Comparison of ENCODE assay signal across 10 cellular contexts in genomic region chr9:95771556-95772280, GRCh38.
DNase-seq lines count a peak whose midpoint lies in the region; ATAC-seq and TF ChIP-seq lines count a peak whose summit lies in the region.
"Had no signal": no experiment of that assay in that cellular context is flagged by ENCODE, and none has a peak within 500 bp of the region (broad histone marks: within the 10 kb centered on the region; RNA-seq: fewer than 3 reads in every experiment).

No MANE protein-coding gene starts in this region.

- peak overlapping the region; percentile 69 for H3K27ac Mint-ChIP-seq in activated naive CD8-positive, alpha-beta T cell treated with anti-CD3 and anti-CD28 coated beads for 36 hours
- peak overlapping the region; percentile 39 for H3K27ac Mint-ChIP-seq in osteocyte (ENCODE audit: unreplicated experiment)
- no peak overlapping the region for H3K27ac Mint-ChIP-seq in activated naive CD4-positive, alpha-beta T cell treated with anti-CD3 and anti-CD28 coated beads for 36 hours
- H3K27ac Mint-ChIP-seq: stimulated activated memory B cell treated with anti-CD40 and anti-IgM and Interleukin-4, amounts not matched to agents 10 μg/mL and 1 μg/mL and 100 μg/mL, for 72 hours had no signal

- H3K36me3 ChIP-seq in GM23248 (ENCODE audit: low read depth), result no peaks in the 10 kb centered on the region

- in situ Hi-C loops in GM23248 (cut with MboI), result no loop called here

- no peak overlapping the region for H3K4me2 ChIP-seq in GM23248 (ENCODE audit: unreplicated experiment)

- CTCF ChIA-PET in activated naive CD4-positive, alpha-beta T cell treated with anti-CD3 and anti-CD28 coated beads for 36 hours (lab: Charles Lee), result no interaction called here

- H3K9me2 ChIP-seq in GM23248 (ENCODE audit: insufficient read depth), result no peaks in the 10 kb centered on the region

- ATAC-seq in left ventricle myocardium superior (peak; percentile 54), HG03342 (IDR thresholded peaks at IDR 0.05; ENCODE audit: unreplicated experiment) (no peak)
- ATAC-seq: stimulated activated memory B cell treated with anti-CD40 and anti-IgM and Interleukin-4, amounts not matched to agents 10 μg/mL and 1 μg/mL and 100 μg/mL, for 72 hours had no signal

- no peaks in the 10 kb centered on the region for H3K36me3 Mint-ChIP-seq in activated naive CD8-positive, alpha-beta T cell treated with anti-CD3 and anti-CD28 coated beads for 36 hours
- H3K36me3 Mint-ChIP-seq in osteocyte (ENCODE audit: unreplicated experiment), result no peaks in the 10 kb centered on the region
- H3K36me3 Mint-ChIP-seq in activated naive CD4-positive, alpha-beta T cell treated with anti-CD3 and anti-CD28 coated beads for 36 hours (ENCODE audit: low read depth), result no peaks in the 10 kb centered on the region
- H3K36me3 Mint-ChIP-seq: stimulated activated memory B cell treated with anti-CD40 and anti-IgM and Interleukin-4, amounts not matched to agents 10 μg/mL and 1 μg/mL and 100 μg/mL, for 72 hours had no signal

- H3F3A ChIP-seq in GM23248 (ENCODE audit: insufficient read depth), result no peaks in the 10 kb centered on the region

- no peaks in the 10 kb centered on the region for H3K79me2 ChIP-seq in GM23248 (ENCODE audit: insufficient read depth)

- no peak overlapping the region for H3K27ac ChIP-seq in GM23248

- DNase-seq in GM23248 (peak; percentile 33), left ventricle myocardium superior (peak; percentile 40), osteocyte (ENCODE audit: extremely low spot score, unreplicated experiment) (no peak), NCI-H774 (lab: John Stamatoyannopoulos, UW) (no peak)
- no peak for DNase-seq in activated naive CD8-positive, alpha-beta T cell treated with anti-CD3 and anti-CD28 coated beads for 36 hours
- no peak for DNase-seq in effector CD4-positive, alpha-beta T cell
- no peak for DNase-seq in activated naive CD4-positive, alpha-beta T cell treated with anti-CD3 and anti-CD28 coated beads for 36 hours
- DNase-seq: activated CD4-positive, alpha-beta T cell treated with anti-CD3 and anti-CD28 coated beads for 4 hours had no signal

- no peak for TF ChIP-seq CTCF in osteocyte (IDR thresholded peaks at IDR 0.05)

- H3K4me1 ChIP-seq in GM23248 (ENCODE audit: insufficient read depth), result no peaks in the 10 kb centered on the region

- H3K27me3 ChIP-seq in GM23248 (replicated peaks; ENCODE audit: insufficient read depth), result peaks cover 49% of the 10 kb centered on the region

- H3K9me3 Mint-ChIP-seq in activated naive CD8-positive, alpha-beta T cell treated with anti-CD3 and anti-CD28 coated beads for 36 hours, result no peaks in the 10 kb centered on the region
- H3K9me3 Mint-ChIP-seq in osteocyte (ENCODE audit: unreplicated experiment), result no peaks in the 10 kb centered on the region
- no peaks in the 10 kb centered on the region for H3K9me3 Mint-ChIP-seq in activated naive CD4-positive, alpha-beta T cell treated with anti-CD3 and anti-CD28 coated beads for 36 hours
- H3K9me3 Mint-ChIP-seq: stimulated activated memory B cell treated with anti-CD40 and anti-IgM and Interleukin-4, amounts not matched to agents 10 μg/mL and 1 μg/mL and 100 μg/mL, for 72 hours had no signal

- no peaks in the 10 kb centered on the region for H4K20me1 ChIP-seq in GM23248 (ENCODE audit: insufficient read depth)

- H3K27me3 Mint-ChIP-seq in activated naive CD8-positive, alpha-beta T cell treated with anti-CD3 and anti-CD28 coated beads for 36 hours, result peaks cover 10% of the 10 kb centered on the region
- no peaks in the 10 kb centered on the region for H3K27me3 Mint-ChIP-seq in osteocyte (ENCODE audit: unreplicated experiment)
- H3K27me3 Mint-ChIP-seq in activated naive CD4-positive, alpha-beta T cell treated with anti-CD3 and anti-CD28 coated beads for 36 hours (ENCODE audit: low read depth), result peaks cover 27% of the 10 kb centered on the region

- WGBS in GM23248 (ENCODE audit: low coverage in 1 of 2, low lambda C conversion rate in 2 of 2, missing lambda C conversion rate in 2 of 2), 2 experiments, result 13 to 14% methylated on average over 18 to 20 of the region's 20 CpGs

- intact Hi-C loops in left ventricle myocardium superior (cut with micrococcal nuclease), result no loop called here
- intact Hi-C loops in activated naive CD4-positive, alpha-beta T cell treated with anti-CD3 and anti-CD28 coated beads for 36 hours (cut with micrococcal nuclease), result no loop called here

- no peak overlapping the region for H3K9ac ChIP-seq in GM23248

- peak overlapping the region; percentile 22 for H3K4me3 Mint-ChIP-seq in activated naive CD8-positive, alpha-beta T cell treated with anti-CD3 and anti-CD28 coated beads for 36 hours
- no peak overlapping the region for H3K4me3 Mint-ChIP-seq in osteocyte (ENCODE audit: unreplicated experiment)
- H3K4me3 Mint-ChIP-seq in activated naive CD4-positive, alpha-beta T cell treated with anti-CD3 and anti-CD28 coated beads for 36 hours, result no peak overlapping the region
- H3K4me3 Mint-ChIP-seq: stimulated activated memory B cell treated with anti-CD40 and anti-IgM and Interleukin-4, amounts not matched to agents 10 μg/mL and 1 μg/mL and 100 μg/mL, for 72 hours had no signal

- H3K4me1 Mint-ChIP-seq in activated naive CD8-positive, alpha-beta T cell treated with anti-CD3 and anti-CD28 coated beads for 36 hours, result peaks cover 13% of the 10 kb centered on the region
- peaks cover 46% of the 10 kb centered on the region for H3K4me1 Mint-ChIP-seq in osteocyte (ENCODE audit: unreplicated experiment)
- H3K4me1 Mint-ChIP-seq in activated naive CD4-positive, alpha-beta T cell treated with anti-CD3 and anti-CD28 coated beads for 36 hours (ENCODE audit: low read depth), result peaks cover 14% of the 10 kb centered on the region
- H3K4me1 Mint-ChIP-seq: stimulated activated memory B cell treated with anti-CD40 and anti-IgM and Interleukin-4, amounts not matched to agents 10 μg/mL and 1 μg/mL and 100 μg/mL, for 72 hours had no signal

- no peak overlapping the region for H3K4me3 ChIP-seq in GM23248

- no peaks in the 10 kb centered on the region for H3K9me3 ChIP-seq in GM23248 (ENCODE audit: low read depth)

- no peak overlapping the region for H2AFZ ChIP-seq in GM23248

Comparison
In these comparisons a context has a peak if more than half of its experiments do, and no peak if none do; other contexts are left out.
1. DNase-seq: peak in GM23248 (single experiment) and left ventricle myocardium superior (single experiment); none in activated naive CD8-positive, alpha-beta T cell treated with anti-CD3 and anti-CD28 coated beads for 36 hours (single experiment), osteocyte (single experiment), NCI-H774 (single experiment), effector CD4-positive, alpha-beta T cell (single experiment) and activated naive CD4-positive, alpha-beta T cell treated with anti-CD3 and anti-CD28 coated beads for 36 hours (single experiment).